ENCODE assay signal across 20 cellular contexts in the genomic region with DNA sequence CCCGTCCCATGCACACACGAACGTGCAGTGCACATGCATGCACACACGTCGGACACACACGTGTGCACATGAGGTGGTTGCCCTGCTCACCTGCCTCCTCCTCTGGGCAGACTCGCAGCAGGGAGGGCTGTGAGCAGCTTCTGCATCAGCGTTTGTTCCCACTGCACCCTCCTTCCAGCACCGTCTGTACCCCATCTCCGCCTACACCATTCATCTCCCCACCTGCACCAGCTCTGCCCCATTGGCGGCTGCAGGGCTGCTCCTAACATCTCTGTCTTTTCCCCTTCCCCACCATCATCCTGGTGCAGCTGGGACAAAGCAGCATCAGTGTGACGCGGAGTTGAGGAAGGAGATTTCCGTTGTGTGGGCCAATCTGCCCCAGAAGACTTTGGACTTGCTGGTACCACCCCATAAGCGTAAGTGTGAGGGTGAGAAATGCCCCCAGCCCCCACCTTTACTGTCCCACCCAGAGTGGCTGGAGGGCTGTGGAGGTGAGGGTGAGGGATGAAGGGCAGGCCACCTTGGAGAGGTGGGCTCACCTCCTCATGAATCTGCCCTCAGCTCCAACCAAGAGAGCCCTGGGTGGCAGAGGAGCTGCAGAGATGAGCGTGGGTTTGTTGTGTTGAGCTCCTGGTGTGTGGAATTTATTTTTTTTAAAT.
"Had no signal": no experiment of that assay in that cellular context is flagged by ENCODE, and none has a peak within 500 bp of the region (broad histone marks: within the 10 kb centered on the region; RNA-seq: fewer than 3 reads in every experiment).

No MANE protein-coding gene starts in this region.

- H3K27me3 ChIP-seq: hepatocyte, left lung, neutrophil, right atrium auricular region, testis had no signal

- H3K36me3 ChIP-seq: left lung, neutrophil, right atrium auricular region, WERI-Rb-1 had no signal

- FAIRE-seq: frontal cortex had no signal

- H3K27ac Mint-ChIP-seq: activated CD4-positive, alpha-beta memory T cell treated with anti-CD3 and anti-CD28 coated beads for 36 hours; activated naive CD8-positive, alpha-beta T cell; brain; stimulated activated naive CD8-positive, alpha-beta T cell treated with anti-CD3 and anti-CD28 coated beads, Interleukin-15, Interleukin-2, amounts not matched to agents 100 ng/mL and 50 ng/mL, for 24 hours; T-helper 1 cell treated with Interleukin-12 subunit alpha and Interleukin-12 subunit beta and Interleukin-4 antibody, amounts not matched to agents 30 μg/mL and 1 μg/mL, for 36 hours had no signal

- H3K4me1 Mint-ChIP-seq: brain had no signal

- H3K4me1 ChIP-seq: left lung, right atrium auricular region, testis had no signal

- H3K9me3 ChIP-seq: left lung, neutrophil, right atrium auricular region, testis had no signal

- H3K27me3 Mint-ChIP-seq: activated naive CD8-positive, alpha-beta T cell had no signal

- H3K9me3 Mint-ChIP-seq: activated CD4-positive, alpha-beta memory T cell treated with anti-CD3 and anti-CD28 coated beads for 36 hours; naive B cell; stimulated activated naive CD8-positive, alpha-beta T cell treated with anti-CD3 and anti-CD28 coated beads, Interleukin-15, Interleukin-2, amounts not matched to agents 100 ng/mL and 50 ng/mL, for 24 hours; T-helper 1 cell treated with Interleukin-12 subunit alpha and Interleukin-12 subunit beta and Interleukin-4 antibody, amounts not matched to agents 30 μg/mL and 1 μg/mL, for 36 hours had no signal

- H3K4me3 ChIP-seq: hepatocyte, left lung, right atrium auricular region, skin epidermis, testis had no signal

- H3K27ac ChIP-seq: hepatocyte, left lung, neutrophil, right atrium auricular region, skin epidermis, testis, WERI-Rb-1 had no signal

- H3K4me3 Mint-ChIP-seq: activated CD4-positive, alpha-beta memory T cell treated with anti-CD3 and anti-CD28 coated beads for 36 hours; activated naive CD8-positive, alpha-beta T cell; brain; naive B cell; stimulated activated naive CD8-positive, alpha-beta T cell treated with anti-CD3 and anti-CD28 coated beads, Interleukin-15, Interleukin-2, amounts not matched to agents 100 ng/mL and 50 ng/mL, for 24 hours; T-helper 1 cell treated with Interleukin-12 subunit alpha and Interleukin-12 subunit beta and Interleukin-4 antibody, amounts not matched to agents 30 μg/mL and 1 μg/mL, for 36 hours had no signal

- H3K36me3 Mint-ChIP-seq: activated CD4-positive, alpha-beta memory T cell treated with anti-CD3 and anti-CD28 coated beads for 36 hours; activated naive CD8-positive, alpha-beta T cell; naive B cell had no signal

- DNase-seq: activated gamma-delta T cell treated with Interleukin-2 at 50 U/mL for 16 hours; cortex of kidney; effector CD4-positive, alpha-beta T cell; mammary epithelial cell; naive B cell; stimulated activated CD4-positive, alpha-beta T cell treated with anti-CD3 and anti-CD28 coated beads, Interleukin-4, amount 100 ng/mL, for 4 hours; stimulated activated CD8-positive, alpha-beta memory T cell treated with anti-CD3 and anti-CD28 coated beads, Interleukin-4, amount 100 ng/mL, for 48 hours; testis; WERI-Rb-1 had no signal

- ATAC-seq: left lung had no signal
